In genomic region chr4:87853108-87853507, GRCh38 we compare ENCODE assay signal across 9 cellular contexts. TPM values are rescaled to one million over a fixed set of nuclear protein-coding genes. Genes with fewer than 3 reads are reported as not detected.
DNase-seq lines count a peak whose midpoint lies in the region; ATAC-seq and TF ChIP-seq lines count a peak whose summit lies in the region.
"Had no signal": no experiment of that assay in that cellular context is flagged by ENCODE, and none has a peak within 500 bp of the region (broad histone marks: within the 10 kb centered on the region; RNA-seq: fewer than 3 reads in every experiment).

No MANE protein-coding gene starts in this region.

- peaks cover 0 to 3% of the 10 kb centered on the region in 2 experiments; a peak in 2 of 4 replicates for H3K4me1 ChIP-seq in SK-N-SH (ENCODE audit: control insufficient read depth in 1 of 2, insufficient read depth in 2 of 2, low read depth in 1 of 2, low read length in 1 of 2)

- no peak overlapping the region for H3K27ac Mint-ChIP-seq in naive thymus-derived CD8-positive, alpha-beta T cell
- H3K27ac Mint-ChIP-seq: naive thymus-derived CD4-positive, alpha-beta T cell had no signal

- peaks cover 3% of the 10 kb centered on the region for H3K27me3 Mint-ChIP-seq in activated T-cell treated with anti-CD3 and anti-CD28 coated beads, Interleukin-2, amount 50 U/mL, for 4 hours (ENCODE audit: low read depth)
- peaks cover 2 to 20% (median 7%) of the 10 kb centered on the region in 5 donors for H3K27me3 Mint-ChIP-seq in naive thymus-derived CD8-positive, alpha-beta T cell

- peaks cover 3% of the 10 kb centered on the region for H3K4me1 Mint-ChIP-seq in activated T-cell treated with anti-CD3 and anti-CD28 coated beads, Interleukin-2, amount 50 U/mL, for 4 hours (ENCODE audit: low read depth)
- peaks cover 2 to 13% (median 6%) of the 10 kb centered on the region in 4 donors for H3K4me1 Mint-ChIP-seq in naive thymus-derived CD8-positive, alpha-beta T cell

- no peak overlapping the region for H3K9ac ChIP-seq in SK-N-SH

- DNase-seq in DMS53 (lab: John Stamatoyannopoulos, UW) (peak; percentile 55), SK-N-SH (peak; percentile 44), foreskin melanocyte (peak; percentile 65), stromal cell of bone marrow (ENCODE audit: low read depth) (peak; percentile 31)
- peak; percentile 25 for DNase-seq in Jurkat, Clone E6-1 (ENCODE audit: low read depth, low spot score)
- no peak for DNase-seq in activated T-cell treated with anti-CD3 and anti-CD28 coated beads, Interleukin-2, amount 50 U/mL, for 4 hours
- DNase-seq in naive thymus-derived CD8-positive, alpha-beta T cell: no peak

- no peaks in the 10 kb centered on the region for H3K9me2 ChIP-seq in SK-N-SH

- no peak for ATAC-seq in activated T-cell treated with anti-CD3 and anti-CD28 coated beads, Interleukin-2, amount 50 U/mL, for 4 hours
- ATAC-seq in naive thymus-derived CD8-positive, alpha-beta T cell: no peak
- ATAC-seq in GM18511 (IDR thresholded peaks at IDR 0.05; ENCODE audit: unreplicated experiment): no peak
- ATAC-seq: naive thymus-derived CD4-positive, alpha-beta T cell had no signal

- H3K27me3 ChIP-seq in SK-N-SH (ENCODE audit: insufficient read depth): no peaks in the 10 kb centered on the region

- H2AFZ ChIP-seq in SK-N-SH (ENCODE audit: low read depth): no peak overlapping the region

- POLR2A ChIA-PET in SK-N-SH (lab: Yijun Ruan, JAX): no interaction called here
- POLR2A ChIA-PET in naive thymus-derived CD8-positive, alpha-beta T cell (lab: Charles Lee): no interaction called here

- no peaks in the 10 kb centered on the region for H3F3A ChIP-seq in SK-N-SH (replicated peaks; ENCODE audit: insufficient read depth)

- CTCF ChIA-PET in SK-N-SH (lab: Yijun Ruan, JAX): interaction anchor here (0.6 to 9.4 kb wide), 44 partner anchors 10 to 978 kb away, joined by 3 to 182 read pairs (median 4); partner anchors contain the start of genes ABCG2, MEPE and SPP1

- no peaks in the 10 kb centered on the region for H3K9me3 ChIP-seq in SK-N-SH

- no peaks in the 10 kb centered on the region for H3K36me3 ChIP-seq in SK-N-SH (replicated peaks in 1 of 2; ENCODE audit: control insufficient read depth in 1 of 2, insufficient read depth in 2 of 2, low read length in 1 of 2)

- no peak overlapping the region for H3K27ac ChIP-seq in SK-N-SH (ENCODE audit: low read depth in 2 of 2, low read length in 1 of 2)

- no peak for TF ChIP-seq EP300 in SK-N-SH (IDR thresholded peaks at IDR 0.05; ENCODE audit: borderline replicate concordance in 1 of 2, low read depth in 1 of 2, low read length in 1 of 2)

- H3K4me3 ChIP-seq in Jurkat, Clone E6-1 (ENCODE audit: low read length): no peak overlapping the region
- H3K4me3 ChIP-seq in SK-N-SH (ENCODE audit: low read depth in 2 of 2, low read length in 1 of 2): no peak overlapping the region

- TF ChIP-seq RAD21 in SK-N-SH (IDR thresholded peaks at IDR 0.05; ENCODE audit: low read length): peak; percentile 79

- under 1% methylated on average over 3 of the region's 3 CpGs for WGBS in SK-N-SH (ENCODE audit: low lambda C conversion rate)

- peak; percentile 67 for TF ChIP-seq CTCF in SK-N-SH (IDR thresholded peaks at IDR 0.05)

- H3K4me3 Mint-ChIP-seq in activated T-cell treated with anti-CD3 and anti-CD28 coated beads, Interleukin-2, amount 50 U/mL, for 4 hours: no peak overlapping the region
- H3K4me3 Mint-ChIP-seq in naive thymus-derived CD8-positive, alpha-beta T cell: no peak overlapping the region
- H3K4me3 Mint-ChIP-seq: naive thymus-derived CD4-positive, alpha-beta T cell had no signal

- no peak overlapping the region for H3K4me2 ChIP-seq in SK-N-SH

- no peaks in the 10 kb centered on the region for H3K9me3 Mint-ChIP-seq in activated T-cell treated with anti-CD3 and anti-CD28 coated beads, Interleukin-2, amount 50 U/mL, for 4 hours
- H3K9me3 Mint-ChIP-seq in naive thymus-derived CD8-positive, alpha-beta T cell: no peaks in the 10 kb centered on the region
- H3K9me3 Mint-ChIP-seq: naive thymus-derived CD4-positive, alpha-beta T cell had no signal

- no peaks in the 10 kb centered on the region for H4K20me1 ChIP-seq in SK-N-SH (ENCODE audit: insufficient read depth)

- no peaks in the 10 kb centered on the region for H3K79me2 ChIP-seq in SK-N-SH (ENCODE audit: insufficient read depth)

- no peaks in the 10 kb centered on the region for H3K36me3 Mint-ChIP-seq in activated T-cell treated with anti-CD3 and anti-CD28 coated beads, Interleukin-2, amount 50 U/mL, for 4 hours (ENCODE audit: insufficient read depth)
- H3K36me3 Mint-ChIP-seq in naive thymus-derived CD8-positive, alpha-beta T cell: no peaks in the 10 kb centered on the region
- H3K36me3 Mint-ChIP-seq: naive thymus-derived CD4-positive, alpha-beta T cell had no signal

TF ChIP-seq in SK-N-SH, 30 proteins besides CTCF, POLR2A, EP300 and RAD21:
- TF ChIP-seq MEF2A (IDR thresholded peaks at IDR 0.05; ENCODE audit: borderline replicate concordance, low read depth): no peak
- TF ChIP-seq SMC3 (IDR thresholded peaks at IDR 0.05; ENCODE audit: low read depth, low read length): peak; percentile 61; the same call in 1 of the 2 replicates

RNA-seq across cellular contexts. Expression of gene MEPE, which starts 20.3 kb away (rescaled TPM):
- polyA plus RNA-seq in Jurkat, Clone E6-1 (2012; ENCODE audit: insufficient read depth, insufficient read length): not detected
- not detected in 2 replicates for polyA plus RNA-seq in SK-N-SH (2012; rRNA removed)
- not detected in 2 replicates for polyA plus RNA-seq in SK-N-SH (2012; cell fraction: cytosol; rRNA removed)
- not detected in 2 replicates for polyA plus RNA-seq in SK-N-SH (2012; cell fraction: nucleus; rRNA removed)
- not detected for total RNA-seq in activated T-cell treated with anti-CD3 and anti-CD28 coated beads, Interleukin-2, amount 50 U/mL, for 4 hours
- not detected for total RNA-seq in naive thymus-derived CD8-positive, alpha-beta T cell
- not detected for polyA plus RNA-seq in naive thymus-derived CD8-positive, alpha-beta T cell
- total RNA-seq: naive thymus-derived CD4-positive, alpha-beta T cell had no signal
- polyA plus RNA-seq: naive thymus-derived CD4-positive, alpha-beta T cell had no signal

RNA-seq across cellular contexts. Expression of gene IBSP, which starts 53.8 kb away (rescaled TPM):
- polyA plus RNA-seq in Jurkat, Clone E6-1 (2012; ENCODE audit: insufficient read depth, insufficient read length): not detected
- polyA plus RNA-seq in SK-N-SH (2012; rRNA removed): not detected in 2 replicates
- not detected in 2 replicates for polyA plus RNA-seq in SK-N-SH (2012; cell fraction: cytosol; rRNA removed)
- polyA plus RNA-seq in SK-N-SH (2012; cell fraction: nucleus; rRNA removed): not detected in 2 replicates
- total RNA-seq in activated T-cell treated with anti-CD3 and anti-CD28 coated beads, Interleukin-2, amount 50 U/mL, for 4 hours: not detected
- not detected for total RNA-seq in naive thymus-derived CD8-positive, alpha-beta T cell
- not detected for polyA plus RNA-seq in naive thymus-derived CD8-positive, alpha-beta T cell
- total RNA-seq: naive thymus-derived CD4-positive, alpha-beta T cell had no signal
- polyA plus RNA-seq: naive thymus-derived CD4-positive, alpha-beta T cell had no signal

Comparison
In these comparisons a context has a peak if more than half of its experiments do, and no peak if none do; other contexts are left out.
1. DNase-seq: peak in DMS53 (single experiment), Jurkat, Clone E6-1 (single experiment), SK-N-SH (single experiment), foreskin melanocyte (single experiment) and stromal cell of bone marrow (single experiment); none in activated T-cell treated with anti-CD3 and anti-CD28 coated beads, Interleukin-2, amount 50 U/mL, for 4 hours (single experiment) and naive thymus-derived CD8-positive, alpha-beta T cell (0 of 10).